In genomic region chr19:58408152-58409009, GRCh38 we compare ENCODE assay signal across 1 cellular context.
TF ChIP-seq lines count a peak whose summit lies in the region.

Gene ZNF584, plus strand, starts transcription at chr19:58408649. Its CDS starts 499 bp downstream, at chr19:58409148.

TF ChIP-seq in WTC11, 78 proteins besides CTCF, POLR2A, EP300 and RAD21 (continued from another document and continues in another):
- no peak for TF ChIP-seq AFF4 (CRISPR knock-in tag; IDR thresholded peaks at IDR 0.05; ENCODE audit: borderline replicate concordance)
- no peak for TF ChIP-seq NFATC4 (CRISPR knock-in tag; IDR thresholded peaks at IDR 0.05)
- TF ChIP-seq ESRRA (CRISPR knock-in tag; IDR thresholded peaks at IDR 0.05; ENCODE audit: borderline replicate concordance) = no peak
- TF ChIP-seq, protein P1, sequence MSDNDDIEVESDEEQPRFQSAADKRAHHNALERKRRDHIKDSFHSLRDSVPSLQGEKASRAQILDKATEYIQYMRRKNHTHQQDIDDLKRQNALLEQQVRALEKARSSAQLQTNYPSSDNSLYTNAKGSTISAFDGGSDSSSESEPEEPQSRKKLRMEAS (CRISPR knock-in tag; IDR thresholded peaks at IDR 0.05) = peak; percentile 67
- TF ChIP-seq, protein P2, sequence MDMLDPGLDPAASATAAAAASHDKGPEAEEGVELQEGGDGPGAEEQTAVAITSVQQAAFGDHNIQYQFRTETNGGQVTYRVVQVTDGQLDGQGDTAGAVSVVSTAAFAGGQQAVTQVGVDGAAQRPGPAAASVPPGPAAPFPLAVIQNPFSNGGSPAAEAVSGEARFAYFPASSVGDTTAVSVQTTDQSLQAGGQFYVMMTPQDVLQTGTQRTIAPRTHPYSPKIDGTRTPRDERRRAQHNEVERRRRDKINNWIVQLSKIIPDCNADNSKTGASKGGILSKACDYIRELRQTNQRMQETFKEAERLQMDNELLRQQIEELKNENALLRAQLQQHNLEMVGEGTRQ (CRISPR knock-in tag; IDR thresholded peaks at IDR 0.05) = no peak; the same call in 1 of the 2 replicates
- TF ChIP-seq, protein P3, sequence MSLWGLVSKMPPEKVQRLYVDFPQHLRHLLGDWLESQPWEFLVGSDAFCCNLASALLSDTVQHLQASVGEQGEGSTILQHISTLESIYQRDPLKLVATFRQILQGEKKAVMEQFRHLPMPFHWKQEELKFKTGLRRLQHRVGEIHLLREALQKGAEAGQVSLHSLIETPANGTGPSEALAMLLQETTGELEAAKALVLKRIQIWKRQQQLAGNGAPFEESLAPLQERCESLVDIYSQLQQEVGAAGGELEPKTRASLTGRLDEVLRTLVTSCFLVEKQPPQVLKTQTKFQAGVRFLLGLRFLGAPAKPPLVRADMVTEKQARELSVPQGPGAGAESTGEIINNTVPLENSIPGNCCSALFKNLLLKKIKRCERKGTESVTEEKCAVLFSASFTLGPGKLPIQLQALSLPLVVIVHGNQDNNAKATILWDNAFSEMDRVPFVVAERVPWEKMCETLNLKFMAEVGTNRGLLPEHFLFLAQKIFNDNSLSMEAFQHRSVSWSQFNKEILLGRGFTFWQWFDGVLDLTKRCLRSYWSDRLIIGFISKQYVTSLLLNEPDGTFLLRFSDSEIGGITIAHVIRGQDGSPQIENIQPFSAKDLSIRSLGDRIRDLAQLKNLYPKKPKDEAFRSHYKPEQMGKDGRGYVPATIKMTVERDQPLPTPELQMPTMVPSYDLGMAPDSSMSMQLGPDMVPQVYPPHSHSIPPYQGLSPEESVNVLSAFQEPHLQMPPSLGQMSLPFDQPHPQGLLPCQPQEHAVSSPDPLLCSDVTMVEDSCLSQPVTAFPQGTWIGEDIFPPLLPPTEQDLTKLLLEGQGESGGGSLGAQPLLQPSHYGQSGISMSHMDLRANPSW (CRISPR knock-in tag; conservative IDR thresholded peaks at IDR 0.05; ENCODE audit: low read depth) = no peak
- peak; percentile 83; the same call in 1 of the 2 replicates for TF ChIP-seq ZNF416 (CRISPR knock-in tag; IDR thresholded peaks at IDR 0.05)
- TF ChIP-seq, protein P4, sequence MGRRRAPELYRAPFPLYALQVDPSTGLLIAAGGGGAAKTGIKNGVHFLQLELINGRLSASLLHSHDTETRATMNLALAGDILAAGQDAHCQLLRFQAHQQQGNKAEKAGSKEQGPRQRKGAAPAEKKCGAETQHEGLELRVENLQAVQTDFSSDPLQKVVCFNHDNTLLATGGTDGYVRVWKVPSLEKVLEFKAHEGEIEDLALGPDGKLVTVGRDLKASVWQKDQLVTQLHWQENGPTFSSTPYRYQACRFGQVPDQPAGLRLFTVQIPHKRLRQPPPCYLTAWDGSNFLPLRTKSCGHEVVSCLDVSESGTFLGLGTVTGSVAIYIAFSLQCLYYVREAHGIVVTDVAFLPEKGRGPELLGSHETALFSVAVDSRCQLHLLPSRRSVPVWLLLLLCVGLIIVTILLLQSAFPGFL (CRISPR knock-in tag; IDR thresholded peaks at IDR 0.05; ENCODE audit: borderline replicate concordance) = peak; percentile 54; the same call in 1 of the 2 replicates
- TF ChIP-seq, protein P5, sequence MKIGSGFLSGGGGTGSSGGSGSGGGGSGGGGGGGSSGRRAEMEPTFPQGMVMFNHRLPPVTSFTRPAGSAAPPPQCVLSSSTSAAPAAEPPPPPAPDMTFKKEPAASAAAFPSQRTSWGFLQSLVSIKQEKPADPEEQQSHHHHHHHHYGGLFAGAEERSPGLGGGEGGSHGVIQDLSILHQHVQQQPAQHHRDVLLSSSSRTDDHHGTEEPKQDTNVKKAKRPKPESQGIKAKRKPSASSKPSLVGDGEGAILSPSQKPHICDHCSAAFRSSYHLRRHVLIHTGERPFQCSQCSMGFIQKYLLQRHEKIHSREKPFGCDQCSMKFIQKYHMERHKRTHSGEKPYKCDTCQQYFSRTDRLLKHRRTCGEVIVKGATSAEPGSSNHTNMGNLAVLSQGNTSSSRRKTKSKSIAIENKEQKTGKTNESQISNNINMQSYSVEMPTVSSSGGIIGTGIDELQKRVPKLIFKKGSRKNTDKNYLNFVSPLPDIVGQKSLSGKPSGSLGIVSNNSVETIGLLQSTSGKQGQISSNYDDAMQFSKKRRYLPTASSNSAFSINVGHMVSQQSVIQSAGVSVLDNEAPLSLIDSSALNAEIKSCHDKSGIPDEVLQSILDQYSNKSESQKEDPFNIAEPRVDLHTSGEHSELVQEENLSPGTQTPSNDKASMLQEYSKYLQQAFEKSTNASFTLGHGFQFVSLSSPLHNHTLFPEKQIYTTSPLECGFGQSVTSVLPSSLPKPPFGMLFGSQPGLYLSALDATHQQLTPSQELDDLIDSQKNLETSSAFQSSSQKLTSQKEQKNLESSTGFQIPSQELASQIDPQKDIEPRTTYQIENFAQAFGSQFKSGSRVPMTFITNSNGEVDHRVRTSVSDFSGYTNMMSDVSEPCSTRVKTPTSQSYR (CRISPR knock-in tag; IDR thresholded peaks at IDR 0.05) = no peak
- TF ChIP-seq ZNF219 (CRISPR knock-in tag; IDR thresholded peaks at IDR 0.05; ENCODE audit: borderline replicate concordance) = no peak
- no peak for TF ChIP-seq FOXP1 (CRISPR knock-in tag; IDR thresholded peaks at IDR 0.05; ENCODE audit: borderline replicate concordance)
- peak; percentile 74 for TF ChIP-seq NFYB (CRISPR knock-in tag; conservative IDR thresholded peaks at IDR 0.05; ENCODE audit: low read depth)
- TF ChIP-seq KAT7 (CRISPR knock-in tag; IDR thresholded peaks at IDR 0.05; ENCODE audit: borderline replicate concordance) = 0 out of 2 replicates have a peak, but pooled peaks have one; percentile 55
- no peak for TF ChIP-seq MXD4 (CRISPR knock-in tag; IDR thresholded peaks at IDR 0.05; ENCODE audit: borderline replicate concordance)
- no peak for TF ChIP-seq TEAD4 (CRISPR knock-in tag; IDR thresholded peaks at IDR 0.05)
- TF ChIP-seq ZNF263 (CRISPR knock-in tag; IDR thresholded peaks at IDR 0.05; ENCODE audit: low read depth) = no peak
- no peak for TF ChIP-seq NR2C2 (CRISPR knock-in tag; IDR thresholded peaks at IDR 0.05)
- TF ChIP-seq IRF2 (CRISPR knock-in tag; IDR thresholded peaks at IDR 0.05; ENCODE audit: borderline replicate concordance, low read depth) = no peak
- TF ChIP-seq CBFB (CRISPR knock-in tag; IDR thresholded peaks at IDR 0.05; ENCODE audit: low read depth) = no peak
- TF ChIP-seq ZNF512 (CRISPR knock-in tag; IDR thresholded peaks at IDR 0.05; ENCODE audit: borderline replicate concordance) = no peak
- no peak for TF ChIP-seq ATF6 (CRISPR knock-in tag; IDR thresholded peaks at IDR 0.05)
- TF ChIP-seq ZNF317 (CRISPR knock-in tag; IDR thresholded peaks at IDR 0.05; ENCODE audit: borderline replicate concordance, low read depth) = 0 out of 2 replicates have a peak, but pooled peaks have one; percentile 4
- TF ChIP-seq NR1H2 (CRISPR knock-in tag; IDR thresholded peaks at IDR 0.05) = no peak
- TF ChIP-seq GTF2I (CRISPR knock-in tag; conservative IDR thresholded peaks at IDR 0.05) = no peak
- no peak for TF ChIP-seq RORB (CRISPR knock-in tag; IDR thresholded peaks at IDR 0.05)
- no peak for TF ChIP-seq RELA (CRISPR knock-in tag; IDR thresholded peaks at IDR 0.05; ENCODE audit: borderline replicate concordance)
- no peak for TF ChIP-seq MYBL2 (CRISPR knock-in tag; IDR thresholded peaks at IDR 0.05)
- TF ChIP-seq, protein P6, sequence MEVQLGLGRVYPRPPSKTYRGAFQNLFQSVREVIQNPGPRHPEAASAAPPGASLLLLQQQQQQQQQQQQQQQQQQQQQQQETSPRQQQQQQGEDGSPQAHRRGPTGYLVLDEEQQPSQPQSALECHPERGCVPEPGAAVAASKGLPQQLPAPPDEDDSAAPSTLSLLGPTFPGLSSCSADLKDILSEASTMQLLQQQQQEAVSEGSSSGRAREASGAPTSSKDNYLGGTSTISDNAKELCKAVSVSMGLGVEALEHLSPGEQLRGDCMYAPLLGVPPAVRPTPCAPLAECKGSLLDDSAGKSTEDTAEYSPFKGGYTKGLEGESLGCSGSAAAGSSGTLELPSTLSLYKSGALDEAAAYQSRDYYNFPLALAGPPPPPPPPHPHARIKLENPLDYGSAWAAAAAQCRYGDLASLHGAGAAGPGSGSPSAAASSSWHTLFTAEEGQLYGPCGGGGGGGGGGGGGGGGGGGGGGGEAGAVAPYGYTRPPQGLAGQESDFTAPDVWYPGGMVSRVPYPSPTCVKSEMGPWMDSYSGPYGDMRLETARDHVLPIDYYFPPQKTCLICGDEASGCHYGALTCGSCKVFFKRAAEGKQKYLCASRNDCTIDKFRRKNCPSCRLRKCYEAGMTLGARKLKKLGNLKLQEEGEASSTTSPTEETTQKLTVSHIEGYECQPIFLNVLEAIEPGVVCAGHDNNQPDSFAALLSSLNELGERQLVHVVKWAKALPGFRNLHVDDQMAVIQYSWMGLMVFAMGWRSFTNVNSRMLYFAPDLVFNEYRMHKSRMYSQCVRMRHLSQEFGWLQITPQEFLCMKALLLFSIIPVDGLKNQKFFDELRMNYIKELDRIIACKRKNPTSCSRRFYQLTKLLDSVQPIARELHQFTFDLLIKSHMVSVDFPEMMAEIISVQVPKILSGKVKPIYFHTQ (CRISPR knock-in tag; IDR thresholded peaks at IDR 0.05) = no peak
- TF ChIP-seq, protein P7, sequence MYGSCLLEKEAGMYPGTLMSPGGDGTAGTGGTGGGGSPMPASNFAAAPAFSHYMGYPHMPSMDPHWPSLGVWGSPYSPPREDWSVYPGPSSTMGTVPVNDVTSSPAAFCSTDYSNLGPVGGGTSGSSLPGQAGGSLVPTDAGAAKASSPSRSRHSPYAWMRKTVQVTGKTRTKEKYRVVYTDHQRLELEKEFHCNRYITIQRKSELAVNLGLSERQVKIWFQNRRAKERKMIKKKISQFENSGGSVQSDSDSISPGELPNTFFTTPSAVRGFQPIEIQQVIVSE (CRISPR knock-in tag; IDR thresholded peaks at IDR 0.05; ENCODE audit: borderline replicate concordance) = no peak
- TF ChIP-seq, protein P8, sequence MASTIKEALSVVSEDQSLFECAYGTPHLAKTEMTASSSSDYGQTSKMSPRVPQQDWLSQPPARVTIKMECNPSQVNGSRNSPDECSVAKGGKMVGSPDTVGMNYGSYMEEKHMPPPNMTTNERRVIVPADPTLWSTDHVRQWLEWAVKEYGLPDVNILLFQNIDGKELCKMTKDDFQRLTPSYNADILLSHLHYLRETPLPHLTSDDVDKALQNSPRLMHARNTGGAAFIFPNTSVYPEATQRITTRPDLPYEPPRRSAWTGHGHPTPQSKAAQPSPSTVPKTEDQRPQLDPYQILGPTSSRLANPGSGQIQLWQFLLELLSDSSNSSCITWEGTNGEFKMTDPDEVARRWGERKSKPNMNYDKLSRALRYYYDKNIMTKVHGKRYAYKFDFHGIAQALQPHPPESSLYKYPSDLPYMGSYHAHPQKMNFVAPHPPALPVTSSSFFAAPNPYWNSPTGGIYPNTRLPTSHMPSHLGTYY (CRISPR knock-in tag; IDR thresholded peaks at IDR 0.05) = no peak
- TF ChIP-seq, protein P9, sequence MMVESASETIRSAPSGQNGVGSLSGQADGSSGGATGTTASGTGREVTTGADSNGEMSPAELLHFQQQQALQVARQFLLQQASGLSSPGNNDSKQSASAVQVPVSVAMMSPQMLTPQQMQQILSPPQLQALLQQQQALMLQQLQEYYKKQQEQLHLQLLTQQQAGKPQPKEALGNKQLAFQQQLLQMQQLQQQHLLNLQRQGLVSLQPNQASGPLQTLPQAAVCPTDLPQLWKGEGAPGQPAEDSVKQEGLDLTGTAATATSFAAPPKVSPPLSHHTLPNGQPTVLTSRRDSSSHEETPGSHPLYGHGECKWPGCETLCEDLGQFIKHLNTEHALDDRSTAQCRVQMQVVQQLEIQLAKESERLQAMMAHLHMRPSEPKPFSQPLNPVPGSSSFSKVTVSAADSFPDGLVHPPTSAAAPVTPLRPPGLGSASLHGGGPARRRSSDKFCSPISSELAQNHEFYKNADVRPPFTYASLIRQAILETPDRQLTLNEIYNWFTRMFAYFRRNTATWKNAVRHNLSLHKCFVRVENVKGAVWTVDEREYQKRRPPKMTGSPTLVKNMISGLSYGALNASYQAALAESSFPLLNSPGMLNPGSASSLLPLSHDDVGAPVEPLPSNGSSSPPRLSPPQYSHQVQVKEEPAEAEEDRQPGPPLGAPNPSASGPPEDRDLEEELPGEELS (CRISPR knock-in tag; IDR thresholded peaks at IDR 0.05) = no peak; the same call in none of the 2 replicates
